Comparison of ENCODE assay signal across 35 cellular contexts in genomic region chrX:153457827-153458466, GRCh38. TPM values are rescaled to one million over a fixed set of nuclear protein-coding genes. Genes with fewer than 3 reads are reported as not detected.
"Had no signal": no experiment of that assay in that cellular context is flagged by ENCODE, and none has a peak within 500 bp of the region (broad histone marks: within the 10 kb centered on the region; RNA-seq: fewer than 3 reads in every experiment).

No MANE protein-coding gene starts in this region.

- H3K27ac ChIP-seq: colonic mucosa, epithelial cell of prostate, gastrocnemius medialis, hepatocyte, neutrophil, pancreas, testis, tibial artery had no signal

- H3K36me3 Mint-ChIP-seq: type B pancreatic cell had no signal

- H3K4me1 Mint-ChIP-seq: endodermal cell, neural crest cell had no signal

- H2AFZ ChIP-seq: hepatocyte had no signal

- H3K79me2 ChIP-seq: hepatocyte had no signal

- H3K4me3 Mint-ChIP-seq: dendritic cell treated with granulocyte-macrophage colony-stimulating factor and Interleukin-4, amounts not matched to agents 40 ng/mL and 50 ng/mL, for 4 days; endodermal cell; mesothelial cell of epicardium; naive thymus-derived CD8-positive, alpha-beta T cell; neural crest cell; stimulated activated memory B cell treated with anti-CD40 and anti-IgM and Interleukin-4, amounts not matched to agents 10 μg/mL and 1 μg/mL and 100 μg/mL, for 72 hours; type B pancreatic cell had no signal

- H3K27me3 Mint-ChIP-seq: dendritic cell treated with granulocyte-macrophage colony-stimulating factor and Interleukin-4, amounts not matched to agents 40 ng/mL and 50 ng/mL, for 4 days; naive thymus-derived CD8-positive, alpha-beta T cell; stimulated activated memory B cell treated with anti-CD40 and anti-IgM and Interleukin-4, amounts not matched to agents 10 μg/mL and 1 μg/mL and 100 μg/mL, for 72 hours; type B pancreatic cell had no signal

- H3K27ac Mint-ChIP-seq: dendritic cell treated with granulocyte-macrophage colony-stimulating factor and Interleukin-4, amounts not matched to agents 40 ng/mL and 50 ng/mL, for 4 days; endodermal cell; mesothelial cell of epicardium; stimulated activated memory B cell treated with anti-CD40 and anti-IgM and Interleukin-4, amounts not matched to agents 10 μg/mL and 1 μg/mL and 100 μg/mL, for 72 hours; type B pancreatic cell had no signal

- H3K27me3 ChIP-seq: colonic mucosa, gastrocnemius medialis, hepatocyte, neutrophil, pancreas, testis, tibial artery had no signal

- H3K4me2 ChIP-seq: hepatocyte, smooth muscle cell had no signal

- ATAC-seq: esophagus mucosa; gastrocnemius medialis; mucosa of descending colon; naive thymus-derived CD8-positive, alpha-beta T cell; pancreas; stimulated activated memory B cell treated with anti-CD40 and anti-IgM and Interleukin-4, amounts not matched to agents 10 μg/mL and 1 μg/mL and 100 μg/mL, for 72 hours; stimulated activated naive CD8-positive, alpha-beta T cell treated with anti-CD3 and anti-CD28 coated beads, Interleukin-15, Interleukin-2, amounts not matched to agents 100 U/mL and 50 U/mL, for 24 hours had no signal

- H3K9me3 Mint-ChIP-seq: dendritic cell treated with granulocyte-macrophage colony-stimulating factor and Interleukin-4, amounts not matched to agents 40 ng/mL and 50 ng/mL, for 4 days; naive thymus-derived CD8-positive, alpha-beta T cell; neural crest cell; stimulated activated memory B cell treated with anti-CD40 and anti-IgM and Interleukin-4, amounts not matched to agents 10 μg/mL and 1 μg/mL and 100 μg/mL, for 72 hours; type B pancreatic cell had no signal

- H3K4me3 ChIP-seq: colonic mucosa, gastrocnemius medialis, hepatocyte, mucosa of descending colon, pancreas, smooth muscle cell, testis, tibial artery had no signal

- H3K36me3 ChIP-seq: colonic mucosa, pancreas had no signal

- FAIRE-seq: islet of Langerhans, pancreas had no signal

- H3K4me1 ChIP-seq: colonic mucosa, pancreas, testis, tibial artery had no signal

- H3K9me3 ChIP-seq: colonic mucosa, gastrocnemius medialis, mucosa of descending colon, neutrophil, pancreas, testis, tibial artery had no signal

- DNase-seq: central memory CD4-positive, alpha-beta T cell; colonic mucosa; effector CD8-positive, alpha-beta T cell; endodermal cell; foreskin fibroblast; gastrocnemius medialis; head of caudate nucleus; kidney glomerular epithelial cell; mesenchymal stem cell; mucosa of descending colon; naive thymus-derived CD8-positive, alpha-beta T cell; stimulated activated CD4-positive, alpha-beta T cell treated with anti-CD3 and anti-CD28 coated beads, Interleukin-2, amount 100 ng/mL, for 24 hours; stimulated activated CD4-positive, alpha-beta T cell treated with anti-CD3 and anti-CD28 coated beads, Interleukin-4, amount 100 ng/mL, for 4 hours; stimulated activated naive CD8-positive, alpha-beta T cell treated with anti-CD3 and anti-CD28 coated beads, Interleukin-15, Interleukin-2, amounts not matched to agents 100 U/mL and 50 U/mL, for 24 hours; substantia nigra; testis; tibial artery had no signal

RNA-seq across cellular contexts. Expression of gene BGN, which starts 36.8 kb away (rescaled TPM):
- total RNA-seq: naive thymus-derived CD8-positive, alpha-beta T cell had no signal
- polyA plus RNA-seq: naive thymus-derived CD8-positive, alpha-beta T cell had no signal

RNA-seq across cellular contexts. Expression of gene PNMA6E, which starts 56.8 kb away (rescaled TPM):
- total RNA-seq: cerebellum; colonic mucosa; endodermal cell; esophagus mucosa; gastrocnemius medialis; glomerular endothelial cell; hepatocyte; lung microvascular endothelial cell; mesothelial cell of epicardium; mucosa of descending colon; naive thymus-derived CD8-positive, alpha-beta T cell; neural crest cell; pancreas; posterior vena cava; sciatic nerve; smooth muscle cell; urinary bladder had no signal
- polyA plus RNA-seq: hepatocyte; naive thymus-derived CD8-positive, alpha-beta T cell; pancreas; smooth muscle cell; urinary bladder had no signal
